ENCODE assay signal across 27 cellular contexts in the genomic region with DNA sequence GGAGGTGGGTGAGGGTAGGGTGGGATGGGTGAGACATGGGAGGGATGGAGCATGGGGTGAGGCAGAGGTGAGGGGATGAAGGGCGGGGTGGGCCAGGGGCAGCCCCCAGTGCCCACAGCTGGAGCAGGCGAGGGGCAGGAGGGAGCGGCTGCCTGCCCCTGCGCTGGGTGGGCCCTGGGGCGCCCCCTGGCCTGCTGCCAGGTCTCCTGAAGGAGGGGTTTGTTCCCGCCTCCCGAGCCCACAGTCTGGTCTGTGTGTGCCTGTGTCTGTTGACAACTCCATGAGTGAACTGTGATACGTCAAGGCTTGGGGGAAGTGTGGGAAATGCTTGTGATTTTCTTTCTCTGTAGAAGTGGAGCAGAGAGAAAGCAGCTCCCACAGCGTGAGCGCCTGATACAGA. TPM values are rescaled to one million over a fixed set of nuclear protein-coding genes. Genes with fewer than 3 reads are reported as not detected.
DNase-seq lines count a peak whose midpoint lies in the region; ATAC-seq and TF ChIP-seq lines count a peak whose summit lies in the region.
"Had no signal": no experiment of that assay in that cellular context is flagged by ENCODE, and none has a peak within 500 bp of the region (broad histone marks: within the 10 kb centered on the region; RNA-seq: fewer than 3 reads in every experiment).

No MANE protein-coding gene starts in this region.

- peak overlapping the region; percentile 91 for H3K27ac ChIP-seq in cardiac muscle cell
- H3K27ac ChIP-seq in HEK293 (ENCODE audit: extremely low read depth, low read depth, low read length), result no peak overlapping the region
- peak overlapping the region; percentile 55 for H3K27ac ChIP-seq in hepatocyte
- H3K27ac ChIP-seq in smooth muscle cell (ENCODE audit: low read depth), result no peak overlapping the region
- H3K27ac ChIP-seq: C4-2B, RWPE1, SK-N-MC had no signal

- H3K9me3 ChIP-seq in cardiac muscle cell (ENCODE audit: low read depth) (no peaks in the 10 kb centered on the region), HEK293 (ENCODE audit: control insufficient read depth, insufficient read depth, low read depth, low read length) (no peaks in the 10 kb centered on the region), hepatocyte (ENCODE audit: low read depth) (no peaks in the 10 kb centered on the region), smooth muscle cell (replicated peaks; ENCODE audit: low read depth) (no peaks in the 10 kb centered on the region)

- H3K4me3 ChIP-seq in cardiac muscle cell (no peak overlapping the region), HEK293 (ENCODE audit: low read depth, low read length) (no peak overlapping the region), hepatocyte (no peak overlapping the region), smooth muscle cell (no peak overlapping the region)
- H3K4me3 ChIP-seq: GM12878, SK-N-MC had no signal

- intact Hi-C loops in Right ventricle myocardium superior (cut with DNase I), result loop anchor here (5.0 kb wide), 1 partner anchor 283 kb away; no protein-coding TSS in a partner anchor

- H3K27me3 ChIP-seq in cardiac muscle cell, result no peaks in the 10 kb centered on the region
- H3K27me3 ChIP-seq in hepatocyte, result no peaks in the 10 kb centered on the region
- no peaks in the 10 kb centered on the region for H3K27me3 ChIP-seq in smooth muscle cell (ENCODE audit: low read depth)

- H2AFZ ChIP-seq in hepatocyte (no peak overlapping the region), smooth muscle cell (ENCODE audit: low read depth) (peak overlapping the region; percentile 37)

- ATAC-seq in Right ventricle myocardium superior (ENCODE audit: poor library complexity) (no peak), HG02973 (IDR thresholded peaks at IDR 0.05; ENCODE audit: unreplicated experiment) (no peak), GM21786 (IDR thresholded peaks at IDR 0.05; ENCODE audit: unreplicated experiment) (no peak)
- ATAC-seq: GM12878, HCT116, Panc1 had no signal

- H3K4me2 ChIP-seq in hepatocyte (no peak overlapping the region), smooth muscle cell (no peak overlapping the region)

- H3F3A ChIP-seq in smooth muscle cell (ENCODE audit: low read depth), result no peaks in the 10 kb centered on the region

- 56% methylated on average over 4 of the region's 10 CpGs for WGBS in hepatocyte (ENCODE audit: low lambda C conversion rate, missing lambda C conversion rate)
- WGBS in smooth muscle cell (ENCODE audit: low lambda C conversion rate), result 29% methylated on average over 6 of the region's 10 CpGs

- H4K20me1 ChIP-seq in hepatocyte (ENCODE audit: insufficient read depth, poor library complexity, severe bottlenecking), result no peaks in the 10 kb centered on the region
- H4K20me1 ChIP-seq in smooth muscle cell (ENCODE audit: low read depth), result no peaks in the 10 kb centered on the region

- no peaks in the 10 kb centered on the region for H3K36me3 ChIP-seq in cardiac muscle cell
- H3K36me3 ChIP-seq in HEK293 (ENCODE audit: control insufficient read depth in 2 of 2, insufficient read depth in 1 of 2, low read length in 2 of 2), result no peaks in the 10 kb centered on the region
- H3K36me3 ChIP-seq in hepatocyte (replicated peaks; ENCODE audit: insufficient read depth, low read depth), result no peaks in the 10 kb centered on the region
- no peaks in the 10 kb centered on the region for H3K36me3 ChIP-seq in smooth muscle cell (ENCODE audit: low read depth)

- DNase-seq in cardiac muscle cell (ENCODE audit: low read depth in 1 of 2, low spot score in 1 of 2), result peak in 1 of 2 donors; percentile 82
- no peak for DNase-seq in Right ventricle myocardium superior
- DNase-seq in hepatocyte (ENCODE audit: low spot score), result peak; percentile 48
- no peak for DNase-seq in smooth muscle cell (lab: John Stamatoyannopoulos, UW; ENCODE audit: unreplicated experiment)
- DNase-seq: AML-193; CD8-positive, alpha-beta memory T cell; DMS 273 treated with DMSO at 0.1 percent for 48 hours; DMS79; EL; GDM1; Kasumi-1; NCI-H1092 treated with DMSO at 0.1 percent for 48 hours; NCI-H1436; NCI-H187 treated with DMSO at 0.1 percent for 48 hours; NCI-H446 treated with DMSO at 0.1 percent for 48 hours; NCI-H526; SHP77 treated with DMSO at 0.1 percent for 48 hours had no signal

- POLR2A ChIA-PET in HEK293 (lab: Yijun Ruan, JAX), result no interaction called here

- no peaks in the 10 kb centered on the region for H3K9me2 ChIP-seq in hepatocyte (replicated peaks; ENCODE audit: insufficient read depth)

- TF ChIP-seq CTCF in cardiac muscle cell (IDR thresholded peaks at IDR 0.05; ENCODE audit: low read depth, low read length), result no peak
- no peak for TF ChIP-seq CTCF in HEK293 (tag by site-specific recombination; IDR thresholded peaks at IDR 0.05)
- no peak for TF ChIP-seq CTCF in hepatocyte (IDR thresholded peaks at IDR 0.05; ENCODE audit: poor library complexity)
- no peak for TF ChIP-seq CTCF in smooth muscle cell (IDR thresholded peaks at IDR 0.05; ENCODE audit: borderline replicate concordance, insufficient read depth, poor library complexity, severe bottlenecking)

- H3K9ac ChIP-seq in smooth muscle cell (ENCODE audit: low read depth), result no peak overlapping the region

- H3K79me2 ChIP-seq in hepatocyte (no peaks in the 10 kb centered on the region), smooth muscle cell (ENCODE audit: low read depth) (no peaks in the 10 kb centered on the region)

- CTCF ChIA-PET in HEK293 (lab: Yijun Ruan, JAX), result no interaction called here

- H3K4me1 ChIP-seq in cardiac muscle cell (ENCODE audit: low read depth) (peaks cover 13% of the 10 kb centered on the region), HEK293 (ENCODE audit: control insufficient read depth, insufficient read depth, low read length) (no peaks in the 10 kb centered on the region), hepatocyte (ENCODE audit: insufficient read depth) (peaks cover 8% of the 10 kb centered on the region), smooth muscle cell (ENCODE audit: low read depth) (peaks cover 7% of the 10 kb centered on the region)

TF ChIP-seq in HEK293, 187 proteins besides CTCF, POLR2A, EP300 and RAD21:
- TF ChIP-seq ZNF558 (tag by site-specific recombination; IDR thresholded peaks at IDR 0.05) (no peak), ZFP37 (tag by site-specific recombination; IDR thresholded peaks at IDR 0.05) (no peak), ZNF501 (tag by site-specific recombination; IDR thresholded peaks at IDR 0.05) (no peak), GLIS1 (tag by site-specific recombination; IDR thresholded peaks at IDR 0.05) (no peak), KLF17 (tag by site-specific recombination; IDR thresholded peaks at IDR 0.05) (peak; percentile 87), ZNF121 (tag by site-specific recombination; IDR thresholded peaks at IDR 0.05) (no peak), ZNF621 (tag by site-specific recombination; IDR thresholded peaks at IDR 0.05) (no peak), ZFHX2 (tag by site-specific recombination; conservative IDR thresholded peaks at IDR 0.05) (0 out of 2 replicates have a peak, but pooled peaks have one; percentile 6), ZBTB8A (tag by site-specific recombination; IDR thresholded peaks at IDR 0.05) (no peak), ZNF16 (tag by site-specific recombination; IDR thresholded peaks at IDR 0.05; ENCODE audit: low read depth) (no peak), SP3 (tag by site-specific recombination; IDR thresholded peaks at IDR 0.05) (no peak), KLF1 (tag by site-specific recombination; IDR thresholded peaks at IDR 0.05) (peak; percentile 97)

RNA-seq across cellular contexts. Expression of gene MRGBP, which starts 10.9 kb away (rescaled TPM):
- 21.5 and 22.4 TPM in 2 replicates for total RNA-seq in cardiac muscle cell
- 22.8 and 25.9 TPM in 2 replicates for polyA plus RNA-seq in cardiac muscle cell
- total RNA-seq in Right ventricle myocardium superior, result 10.2 TPM
- 14.0 and 18.9 TPM in 2 replicates for total RNA-seq in hepatocyte
- polyA plus RNA-seq in hepatocyte, result 18.9 and 20.5 TPM in 2 replicates
- 15.5 and 18.2 TPM in 2 replicates for total RNA-seq in smooth muscle cell
- polyA plus RNA-seq in smooth muscle cell, result 23.1 and 27.2 TPM in 2 replicates

RNA-seq across cellular contexts. Expression of gene OGFR, which starts 19.3 kb away (rescaled TPM):
- total RNA-seq in cardiac muscle cell (64.4 and 83.1 TPM in 2 replicates), Right ventricle myocardium superior (17.8 TPM), hepatocyte (43.8 and 47.6 TPM in 2 replicates), smooth muscle cell (21.5 and 24.4 TPM in 2 replicates)
- polyA plus RNA-seq in cardiac muscle cell (49.9 and 54.9 TPM in 2 replicates), hepatocyte (76.2 and 80.8 TPM in 2 replicates), smooth muscle cell (53.2 and 61.4 TPM in 2 replicates)

RNA-seq across cellular contexts. Expression of gene COL9A3, which starts 31.5 kb away (rescaled TPM):
- total RNA-seq in cardiac muscle cell, result 7.9 and 10.3 TPM in 2 replicates
- polyA plus RNA-seq in cardiac muscle cell, result 6.4 and 12.3 TPM in 2 replicates
- 2.7 TPM for total RNA-seq in Right ventricle myocardium superior
- 22.6 and 23.9 TPM in 2 replicates for total RNA-seq in hepatocyte
- 68.1 and 77.0 TPM in 2 replicates for polyA plus RNA-seq in hepatocyte
- 23.0 and 30.1 TPM in 2 replicates for total RNA-seq in smooth muscle cell
- polyA plus RNA-seq in smooth muscle cell, result 73.3 and 77.4 TPM in 2 replicates
- total RNA-seq: CD8-positive, alpha-beta memory T cell; H4 had no signal
- polyA plus RNA-seq: CD8-positive, alpha-beta memory T cell had no signal

Comparison
In these comparisons a context has a peak if more than half of its experiments do, and no peak if none do; other contexts are left out.
1. H3K27ac ChIP-seq: peak in cardiac muscle cell (single experiment) and hepatocyte (single experiment); none in HEK293 (single experiment) and smooth muscle cell (single experiment).